ENCODE assay signal across 11 cellular contexts in the genomic region with DNA sequence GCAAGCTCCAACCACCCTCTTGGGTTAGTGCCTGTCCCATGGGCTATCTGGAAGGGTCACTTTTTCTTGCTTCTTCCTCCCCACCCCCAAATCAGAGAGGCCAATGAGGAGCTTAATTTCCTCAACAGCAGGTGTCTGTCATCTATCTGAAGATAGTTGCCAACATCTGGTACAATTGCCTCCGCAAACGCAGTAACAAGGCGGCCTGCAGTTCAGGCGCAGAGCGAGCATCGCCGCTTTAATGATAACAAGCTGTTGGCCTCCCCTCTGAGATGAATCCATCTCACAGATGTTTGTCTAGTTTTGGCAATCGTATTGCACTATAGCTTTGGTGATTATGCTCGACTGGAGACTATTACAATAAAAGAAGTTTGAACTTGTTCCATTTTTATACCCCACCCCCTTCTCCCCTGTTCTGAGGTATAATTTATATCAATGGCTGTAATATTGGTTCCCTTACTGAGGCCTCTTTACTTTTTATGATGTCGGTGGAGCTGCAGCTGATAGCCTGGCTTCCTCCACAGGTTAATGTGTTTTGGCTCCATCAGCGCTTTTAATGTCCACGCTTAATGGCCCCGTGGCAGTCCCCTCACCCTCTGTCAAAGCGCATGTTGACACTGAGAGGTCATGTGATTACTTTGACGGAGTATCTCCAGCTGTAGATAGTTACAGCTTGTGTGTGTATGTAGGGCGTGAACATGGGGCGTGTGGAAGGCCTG.
A peak's percentile ranks its signal among the peaks of the same experiment; 100 is the strongest.
DNase-seq lines count a peak whose midpoint lies in the region; ATAC-seq and TF ChIP-seq lines count a peak whose summit lies in the region.
"Had no signal": no experiment of that assay in that cellular context is flagged by ENCODE, and none has a peak within 500 bp of the region (broad histone marks: within the 10 kb centered on the region; RNA-seq: fewer than 3 reads in every experiment).

No MANE protein-coding gene starts in this region.

- ATAC-seq in gastrocnemius medialis (no peak), HG02973 (IDR thresholded peaks at IDR 0.05; ENCODE audit: unreplicated experiment) (no peak)

- H3K9me3 ChIP-seq in gastrocnemius medialis (no peaks in the 10 kb centered on the region), esophagus squamous epithelium (no peaks in the 10 kb centered on the region)

- H3K9me3 Mint-ChIP-seq in immature natural killer cell: no peaks in the 10 kb centered on the region

- H3K4me3 Mint-ChIP-seq in immature natural killer cell: no peak overlapping the region

- TF ChIP-seq CTCF in gastrocnemius medialis (IDR thresholded peaks at IDR 0.05 in 4 of 5, conservative IDR thresholded peaks at IDR 0.05 in 1 of 5): no peak
- TF ChIP-seq CTCF in esophagus squamous epithelium (IDR thresholded peaks at IDR 0.05): no peak

- peaks cover 0 to 5% (median 2%) of the 10 kb centered on the region in 3 donors for H3K27me3 Mint-ChIP-seq in immature natural killer cell (ENCODE audit: low read depth in 3 of 3)

- peak overlapping the region; percentile 47 for H3K27ac ChIP-seq in cingulate gyrus (ENCODE audit: low read depth, low read length)
- peak overlapping the region; percentile 77 to 81 (median 78) for H3K27ac ChIP-seq in gastrocnemius medialis
- H3K27ac ChIP-seq in esophagus squamous epithelium: no peak overlapping the region
- H3K27ac ChIP-seq: 22Rv1, VCaP had no signal

- H3K36me3 ChIP-seq in gastrocnemius medialis (no peaks in the 10 kb centered on the region), esophagus squamous epithelium (no peaks in the 10 kb centered on the region)

- H3K27me3 ChIP-seq in gastrocnemius medialis (no peaks in the 10 kb centered on the region), esophagus squamous epithelium (no peaks in the 10 kb centered on the region)

- H3K4me3 ChIP-seq in gastrocnemius medialis (no peak overlapping the region), esophagus squamous epithelium (no peak overlapping the region)

- peak; percentile 4 for DNase-seq in DMS79 treated with DMSO at 0.1 percent for 48 hours (lab: John Stamatoyannopoulos, UW)
- DNase-seq in DMS79 (lab: John Stamatoyannopoulos, UW): no peak
- peak; percentile 63 for DNase-seq in NCI-H2196 (lab: John Stamatoyannopoulos, UW; ENCODE audit: unreplicated experiment)
- no peak for DNase-seq in gastrocnemius medialis
- DNase-seq in esophagus squamous epithelium (lab: John Stamatoyannopoulos, UW): no peak
- no peak for DNase-seq in immature natural killer cell
- DNase-seq: mesendoderm had no signal

- peaks cover 13 to 29% of the 10 kb centered on the region in 2 donors for H3K4me1 Mint-ChIP-seq in immature natural killer cell

- no peak overlapping the region for H3K27ac Mint-ChIP-seq in immature natural killer cell

- TF ChIP-seq POLR2A in gastrocnemius medialis (IDR thresholded peaks at IDR 0.05) (no peak), esophagus squamous epithelium (IDR thresholded peaks at IDR 0.05) (no peak)

- in situ Hi-C loops in gastrocnemius medialis (cut with MboI; ENCODE audit: low sequenced_read_pairs in 4 of 4): no loop called here

- peaks cover 22 to 42% of the 10 kb centered on the region in 2 donors for H3K4me1 ChIP-seq in gastrocnemius medialis
- peaks cover 0 to 9% (median 5%) of the 10 kb centered on the region in 3 donors for H3K4me1 ChIP-seq in esophagus squamous epithelium

- intact Hi-C loops in gastrocnemius medialis (cut with DNase I; ENCODE audit: low total_unique reads) (loop anchor here (2.0 kb wide), 1 partner anchor 54 kb away; no protein-coding TSS in a partner anchor), esophagus squamous epithelium (cut with DNase I) (no loop called here)

- peaks cover 3% of the 10 kb centered on the region in 3 donors for H3K36me3 Mint-ChIP-seq in immature natural killer cell

- 81 to 85% methylated on average over 15 to 17 of the region's 17 CpGs for WGBS in esophagus squamous epithelium, 2 donors

Comparison
In these comparisons a context has a peak if more than half of its experiments do, and no peak if none do; other contexts are left out.
1. DNase-seq: peak in DMS79 treated with DMSO at 0.1 percent for 48 hours (single experiment) and NCI-H2196 (single experiment); none in DMS79 (single experiment), gastrocnemius medialis (0 of 2), esophagus squamous epithelium (single experiment) and immature natural killer cell (0 of 3).
2. H3K27ac ChIP-seq: peak in cingulate gyrus (single experiment) and gastrocnemius medialis (4 of 4); none in esophagus squamous epithelium (0 of 4).